15 cellular contexts compared by ENCODE assay signal in the genomic region with DNA sequence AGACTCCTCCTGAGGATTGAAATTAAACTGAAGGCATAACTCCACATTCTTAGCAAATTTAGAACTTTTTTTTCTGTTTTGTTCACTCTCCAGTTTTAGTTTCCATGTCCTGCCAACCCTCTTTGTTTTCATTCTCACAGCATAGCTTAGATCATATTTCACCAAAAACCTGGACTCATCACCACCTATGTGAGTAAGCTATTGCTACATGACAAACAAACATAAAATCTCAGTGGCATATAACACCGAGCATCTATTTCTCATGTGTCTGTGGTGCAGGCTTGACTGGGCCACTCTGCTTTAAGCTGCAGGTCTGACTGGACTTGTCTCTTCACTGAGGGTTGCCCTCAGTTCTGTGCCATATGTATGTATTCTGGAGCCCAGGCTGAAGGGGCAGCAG.
DNase-seq lines count a peak whose midpoint lies in the region; ATAC-seq and TF ChIP-seq lines count a peak whose summit lies in the region.
"Had no signal": no experiment of that assay in that cellular context is flagged by ENCODE, and none has a peak within 500 bp of the region (broad histone marks: within the 10 kb centered on the region; RNA-seq: fewer than 3 reads in every experiment).

No MANE protein-coding gene starts in this region.

- H3K27me3 ChIP-seq in mammary epithelial cell (ENCODE audit: insufficient read depth, low read length) = no peaks in the 10 kb centered on the region
- H3K27me3 ChIP-seq in foreskin keratinocyte = no peaks in the 10 kb centered on the region

- CTCF ChIA-PET in mammary epithelial cell (lab: Charles Lee; ENCODE audit: low non-redundant PET) = no interaction called here

- H3K27ac ChIP-seq in mammary epithelial cell (ENCODE audit: insufficient read depth, low read depth, low read length) = no peak overlapping the region
- H3K27ac ChIP-seq in foreskin keratinocyte = no peak overlapping the region

- no peaks in the 10 kb centered on the region for H3K4me1 ChIP-seq in mammary epithelial cell (ENCODE audit: insufficient read depth, low read length)
- H3K4me1 ChIP-seq in foreskin keratinocyte = no peaks in the 10 kb centered on the region
- H3K4me1 ChIP-seq in mucosa of descending colon (ENCODE audit: low read depth) = no peaks in the 10 kb centered on the region
- H3K4me1 ChIP-seq: Caco-2, HAP-1 had no signal

- DNase-seq in AG08395 (ENCODE audit: low spot score) = peak; percentile 42
- peak; percentile 9 for DNase-seq in HCEC 1CT
- DNase-seq in mammary epithelial cell = peak; percentile 8
- peak; percentile 4 to 19 for DNase-seq in foreskin keratinocyte
- DNase-seq in mucosa of descending colon = no peak
- DNase-seq in superior temporal gyrus (ENCODE audit: extremely low spot score) = no peak
- DNase-seq in iPS-NIHi7 (ENCODE audit: extremely low spot score) = no peak
- DNase-seq: AML-193, Caco-2, NCI-H1092, NCI-H2107, NCI-H748 treated with DMSO at 0.1 percent for 48 hours, Right ventricle myocardium superior had no signal

- no peak overlapping the region for H3K9ac ChIP-seq in mammary epithelial cell (ENCODE audit: insufficient read depth, low read length)

- 62% methylated on average over 1 of the region's 1 CpG for WGBS in mammary epithelial cell (ENCODE audit: low coverage, missing lambda C conversion rate)

- no peaks in the 10 kb centered on the region for H3K9me3 ChIP-seq in mammary epithelial cell (replicated peaks; ENCODE audit: insufficient read depth, low read length)
- H3K9me3 ChIP-seq in mucosa of descending colon = no peaks in the 10 kb centered on the region
- H3K9me3 ChIP-seq: Caco-2, HAP-1 had no signal

- TF ChIP-seq CTCF in mammary epithelial cell (conservative IDR thresholded peaks at IDR 0.05 in 1 of 2, IDR thresholded peaks at IDR 0.05 in 1 of 2; ENCODE audit: extremely low read depth in 1 of 2, insufficient read depth in 1 of 2, low read depth in 1 of 2, low read length in 2 of 2) (no peak), foreskin keratinocyte (conservative IDR thresholded peaks at IDR 0.05) (no peak), mucosa of descending colon (IDR thresholded peaks at IDR 0.05) (no peak)

- H3K36me3 ChIP-seq in mammary epithelial cell (ENCODE audit: insufficient read depth, low read length) = no peaks in the 10 kb centered on the region
- no peaks in the 10 kb centered on the region for H3K36me3 ChIP-seq in mucosa of descending colon (ENCODE audit: low read depth)
- H3K36me3 ChIP-seq: HAP-1 had no signal

- dilution Hi-C loops in mammary epithelial cell (cut with HindIII; ENCODE audit: low sequenced_read_pairs) = no loop called here

- no peaks in the 10 kb centered on the region for H4K20me1 ChIP-seq in mammary epithelial cell (ENCODE audit: insufficient read depth, low read length)

- no peak overlapping the region for H3K4me3 ChIP-seq in mammary epithelial cell (replicated peaks in 1 of 3; ENCODE audit: insufficient read depth in 1 of 3, low read depth in 2 of 3, low read length in 3 of 3)
- no peak overlapping the region for H3K4me3 ChIP-seq in mucosa of descending colon
- H3K4me3 ChIP-seq: HAP-1 had no signal

- no peak overlapping the region for H3K4me2 ChIP-seq in mammary epithelial cell (ENCODE audit: insufficient read depth, low read depth, low read length)

- ATAC-seq in foreskin keratinocyte = no peak
- ATAC-seq in mucosa of descending colon = no peak
- no peak for ATAC-seq in GM21717 (IDR thresholded peaks at IDR 0.05; ENCODE audit: unreplicated experiment)

- no TSS peak for BruUV-seq in mammary epithelial cell (replicated peaks; lab: Mats Ljungman, UMichigan)

- no peak overlapping the region for H2AFZ ChIP-seq in mammary epithelial cell (ENCODE audit: low read depth, low read length)

- H3K79me2 ChIP-seq in mammary epithelial cell (ENCODE audit: insufficient read depth, low read length) = no peaks in the 10 kb centered on the region

- intact Hi-C loops in mammary epithelial cell (cut with micrococcal nuclease) = no loop called here
- intact Hi-C loops in mucosa of descending colon (cut with DNase I, micrococcal nuclease) = no loop called here

- in situ Hi-C loops in mammary epithelial cell (cut with MboI; ENCODE audit: low sequenced_read_pairs in 2 of 2) = no loop called here

Comparison
In these comparisons a context has a peak if more than half of its experiments do, and no peak if none do; other contexts are left out.
1. DNase-seq: peak in AG08395 (single experiment), HCEC 1CT (single experiment), mammary epithelial cell (single experiment) and foreskin keratinocyte (2 of 2); none in mucosa of descending colon (0 of 3), superior temporal gyrus (single experiment) and iPS-NIHi7 (single experiment).